ENCODE assay signal across 33 cellular contexts in the genomic region with DNA sequence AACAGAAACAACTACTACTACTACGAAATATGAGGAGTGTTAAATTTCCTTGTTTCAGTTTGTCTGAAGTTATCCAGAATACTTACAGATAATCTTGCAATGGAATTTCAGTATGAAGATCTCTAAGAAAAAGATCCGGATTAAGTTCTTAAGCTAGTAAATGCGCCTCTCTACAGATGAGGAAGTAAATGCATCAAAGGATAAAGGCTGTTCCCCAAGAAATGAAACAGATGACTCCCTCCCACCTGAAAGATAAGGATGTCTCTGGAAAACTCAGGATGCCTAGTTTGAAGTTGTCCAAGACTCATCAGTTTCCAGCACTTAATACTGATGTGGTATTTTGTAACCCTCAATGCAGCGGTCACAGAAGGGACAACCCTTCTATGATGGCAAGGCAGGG.
"Had no signal": no experiment of that assay in that cellular context is flagged by ENCODE, and none has a peak within 500 bp of the region (broad histone marks: within the 10 kb centered on the region; RNA-seq: fewer than 3 reads in every experiment).

No MANE protein-coding gene starts in this region.

- H3K36me3 Mint-ChIP-seq: activated naive CD4-positive, alpha-beta T cell treated with anti-CD3 and anti-CD28 coated beads, Interleukin-2, amount 50 U/mL, for 72 hours; activated naive CD8-positive, alpha-beta T cell treated with anti-CD3 and anti-CD28 coated beads, Interleukin-2, amount 10 ng/mL, durations not matched to agents 7 days and 5 days; WTC11 had no signal

- H3K27ac ChIP-seq: brain microvascular endothelial cell, esophagus muscularis mucosa, gastroesophageal sphincter, heart right ventricle, VCaP had no signal

- H3K4me3 ChIP-seq: esophagus muscularis mucosa, gastroesophageal sphincter, heart right ventricle had no signal

- H3K27me3 ChIP-seq: brain microvascular endothelial cell, esophagus muscularis mucosa, gastroesophageal sphincter, heart right ventricle had no signal

- H3K27ac Mint-ChIP-seq: activated CD4-positive, alpha-beta memory T cell treated with anti-CD3 and anti-CD28 coated beads, Interleukin-2, amount 10 ng/mL, durations not matched to agents 7 days and 5 days; activated CD4-positive, alpha-beta T cell treated with anti-CD3 and anti-CD28 coated beads, Interleukin-2, amount 10 ng/mL, durations not matched to agents 7 days and 5 days; activated naive CD4-positive, alpha-beta T cell treated with anti-CD3 and anti-CD28 coated beads, Interleukin-2, amount 10 ng/mL, durations not matched to agents 7 days and 5 days; activated naive CD8-positive, alpha-beta T cell treated with anti-CD3 and anti-CD28 coated beads, Interleukin-2, amount 10 ng/mL, durations not matched to agents 7 days and 5 days; activated T-cell treated with anti-CD3 and anti-CD28 coated beads, Interleukin-2, amount 50 U/mL, for 24 hours; activated T-cell treated with anti-CD3 and anti-CD28 coated beads, Interleukin-2, amount 50 U/mL, for 72 hours; effector memory CD8-positive, alpha-beta T cell; WTC11 had no signal

- FAIRE-seq: astrocyte, bronchial epithelial cell, colon, TTC549 had no signal

- H3K27me3 Mint-ChIP-seq: activated CD4-positive, alpha-beta memory T cell treated with anti-CD3 and anti-CD28 coated beads, Interleukin-2, amount 10 ng/mL, durations not matched to agents 7 days and 5 days; activated CD4-positive, alpha-beta T cell treated with anti-CD3 and anti-CD28 coated beads, Interleukin-2, amount 10 ng/mL, durations not matched to agents 7 days and 5 days; activated naive CD4-positive, alpha-beta T cell treated with anti-CD3 and anti-CD28 coated beads, Interleukin-2, amount 10 ng/mL, durations not matched to agents 7 days and 5 days; activated naive CD8-positive, alpha-beta T cell treated with anti-CD3 and anti-CD28 coated beads, Interleukin-2, amount 10 ng/mL, durations not matched to agents 7 days and 5 days; activated T-cell treated with anti-CD3 and anti-CD28 coated beads, Interleukin-2, amount 50 U/mL, for 24 hours; effector memory CD8-positive, alpha-beta T cell had no signal

- H3K36me3 ChIP-seq: brain microvascular endothelial cell, gastroesophageal sphincter had no signal

- H3K4me3 Mint-ChIP-seq: activated CD4-positive, alpha-beta memory T cell treated with anti-CD3 and anti-CD28 coated beads, Interleukin-2, amount 10 ng/mL, durations not matched to agents 7 days and 5 days; activated CD4-positive, alpha-beta T cell treated with anti-CD3 and anti-CD28 coated beads, Interleukin-2, amount 10 ng/mL, durations not matched to agents 7 days and 5 days; activated naive CD4-positive, alpha-beta T cell treated with anti-CD3 and anti-CD28 coated beads, Interleukin-2, amount 10 ng/mL, durations not matched to agents 7 days and 5 days; activated naive CD8-positive, alpha-beta T cell treated with anti-CD3 and anti-CD28 coated beads, Interleukin-2, amount 10 ng/mL, durations not matched to agents 7 days and 5 days; activated T-cell treated with anti-CD3 and anti-CD28 coated beads, Interleukin-2, amount 50 U/mL, for 24 hours; activated T-cell treated with anti-CD3 and anti-CD28 coated beads, Interleukin-2, amount 50 U/mL, for 72 hours; effector memory CD8-positive, alpha-beta T cell; WTC11 had no signal

- H3K4me1 Mint-ChIP-seq: activated CD4-positive, alpha-beta memory T cell treated with anti-CD3 and anti-CD28 coated beads, Interleukin-2, amount 10 ng/mL, durations not matched to agents 7 days and 5 days had no signal

- ATAC-seq: activated naive CD4-positive, alpha-beta T cell treated with anti-CD3 and anti-CD28 coated beads, Interleukin-2, amount 50 U/mL, for 72 hours; activated T-cell treated with anti-CD3 and anti-CD28 coated beads, Interleukin-2, amount 50 U/mL, for 72 hours; effector memory CD8-positive, alpha-beta T cell; gastroesophageal sphincter; heart right ventricle; WTC11 had no signal

- H3K9me3 ChIP-seq: esophagus muscularis mucosa, gastroesophageal sphincter, heart right ventricle had no signal

- H3K9me3 Mint-ChIP-seq: activated CD4-positive, alpha-beta memory T cell treated with anti-CD3 and anti-CD28 coated beads, Interleukin-2, amount 10 ng/mL, durations not matched to agents 7 days and 5 days; activated CD4-positive, alpha-beta T cell treated with anti-CD3 and anti-CD28 coated beads, Interleukin-2, amount 10 ng/mL, durations not matched to agents 7 days and 5 days; activated naive CD4-positive, alpha-beta T cell treated with anti-CD3 and anti-CD28 coated beads, Interleukin-2, amount 10 ng/mL, durations not matched to agents 7 days and 5 days; activated naive CD4-positive, alpha-beta T cell treated with anti-CD3 and anti-CD28 coated beads, Interleukin-2, amount 50 U/mL, for 72 hours; activated naive CD8-positive, alpha-beta T cell treated with anti-CD3 and anti-CD28 coated beads, Interleukin-2, amount 10 ng/mL, durations not matched to agents 7 days and 5 days; activated T-cell treated with anti-CD3 and anti-CD28 coated beads, Interleukin-2, amount 50 U/mL, for 24 hours; activated T-cell treated with anti-CD3 and anti-CD28 coated beads, Interleukin-2, amount 50 U/mL, for 72 hours; effector memory CD8-positive, alpha-beta T cell; WTC11 had no signal

- DNase-seq: activated CD4-positive, alpha-beta memory T cell treated with anti-CD3 and anti-CD28 coated beads, Interleukin-2, amount 10 ng/mL, durations not matched to agents 7 days and 5 days; activated CD4-positive, alpha-beta T cell treated with anti-CD3 and anti-CD28 coated beads for 1 hour; activated CD4-positive, alpha-beta T cell treated with anti-CD3 and anti-CD28 coated beads for 4 hours; activated CD4-positive, alpha-beta T cell treated with anti-CD3 and anti-CD28 coated beads, Interleukin-2, amount 10 ng/mL, durations not matched to agents 7 days and 5 days; activated CD4-positive, alpha-beta T cell treated with anti-CD3 and anti-CD28 coated beads, Interleukin-2, amount 50 U/mL, for 4 hours; activated CD8-positive, alpha-beta memory T cell treated with anti-CD3 and anti-CD28 coated beads, Interleukin-2, amount 50 U/mL, for 48 hours; activated gamma-delta T cell; activated naive CD4-positive, alpha-beta T cell; activated naive CD4-positive, alpha-beta T cell treated with anti-CD3 and anti-CD28 coated beads, Interleukin-2, amount 10 ng/mL, durations not matched to agents 7 days and 5 days; activated naive CD8-positive, alpha-beta T cell treated with anti-CD3 and anti-CD28 coated beads, Interleukin-2, amount 10 ng/mL, durations not matched to agents 7 days and 5 days; activated T-cell treated with anti-CD3 and anti-CD28 coated beads for 4 hours; activated T-cell treated with anti-CD3 and anti-CD28 coated beads, Interleukin-2, amount 50 U/mL, for 24 hours; activated T-cell treated with anti-CD3 and anti-CD28 coated beads, Interleukin-2, amount 50 U/mL, for 72 hours; amniotic stem cell; anterior cingulate cortex; brain microvascular endothelial cell; cortex of kidney; dermis blood vessel endothelial cell; effector CD4-positive, alpha-beta T cell; effector memory CD8-positive, alpha-beta T cell; erythroblast; foreskin melanocyte; heart right ventricle; T-helper 2 cell had no signal
